Comparison of ENCODE assay signal across 15 cellular contexts in the genomic region with DNA sequence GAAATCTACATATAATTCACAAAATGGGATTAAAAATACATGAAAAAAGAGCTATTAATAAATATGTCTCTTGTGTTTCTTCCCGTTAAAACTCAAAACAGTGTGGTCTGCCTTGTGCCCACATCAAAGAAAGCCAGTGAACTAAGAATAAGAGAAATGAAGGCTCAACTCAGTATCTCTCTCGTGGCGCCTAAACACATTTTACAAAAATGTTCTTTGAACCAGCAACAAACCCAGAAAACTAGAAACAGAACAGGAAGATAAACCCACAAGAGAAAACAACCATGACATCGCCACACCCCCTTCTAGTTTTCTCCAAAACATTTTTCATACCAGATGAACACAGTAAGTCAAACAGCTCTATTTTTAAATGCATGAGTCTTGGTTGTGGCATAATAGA.
DNase-seq lines count a peak whose midpoint lies in the region; ATAC-seq lines count a peak whose summit lies in the region.
"Had no signal": no experiment of that assay in that cellular context is flagged by ENCODE, and none has a peak within 500 bp of the region (broad histone marks: within the 10 kb centered on the region; RNA-seq: fewer than 3 reads in every experiment).

No MANE protein-coding gene starts in this region.

- peaks cover 11% of the 10 kb centered on the region for H3K27me3 Mint-ChIP-seq in activated naive CD4-positive, alpha-beta T cell treated with anti-CD3 and anti-CD28 coated beads, Interleukin-2, amount 10 ng/mL, durations not matched to agents 7 days and 5 days
- peaks cover 8% of the 10 kb centered on the region for H3K27me3 Mint-ChIP-seq in stimulated activated memory B cell treated with anti-CD40 and anti-IgM and Interleukin-4, amounts not matched to agents 10 μg/mL and 1 μg/mL and 100 μg/mL, for 72 hours

- peak overlapping the region; percentile 60 for H3K27ac Mint-ChIP-seq in activated naive CD4-positive, alpha-beta T cell treated with anti-CD3 and anti-CD28 coated beads, Interleukin-2, amount 10 ng/mL, durations not matched to agents 7 days and 5 days
- H3K27ac Mint-ChIP-seq in stimulated activated memory B cell treated with anti-CD40 and anti-IgM and Interleukin-4, amounts not matched to agents 10 μg/mL and 1 μg/mL and 100 μg/mL, for 72 hours: no peak overlapping the region

- peak; percentile 60 for DNase-seq in activated naive CD4-positive, alpha-beta T cell treated with anti-CD3 and anti-CD28 coated beads, Interleukin-2, amount 10 ng/mL, durations not matched to agents 7 days and 5 days
- DNase-seq in activated naive CD4-positive, alpha-beta T cell treated with anti-CD3 and anti-CD28 coated beads, Interleukin-2, amount 50 U/mL, for 16 hours: no peak
- peak; percentile 83 for DNase-seq in Jurkat, Clone E6-1 (ENCODE audit: low read depth, low spot score)
- DNase-seq: activated gamma-delta T cell; IMR-90; left cardiac atrium; NCI-H1105 treated with DMSO at 0.1 percent for 48 hours; NCI-H446 treated with DMSO at 0.1 percent for 48 hours; stimulated activated CD4-positive, alpha-beta T cell treated with anti-CD3 and anti-CD28 coated beads, Interleukin-2, amount 100 ng/mL, for 24 hours had no signal

- no peaks in the 10 kb centered on the region for H3K9me3 Mint-ChIP-seq in activated naive CD4-positive, alpha-beta T cell treated with anti-CD3 and anti-CD28 coated beads, Interleukin-2, amount 10 ng/mL, durations not matched to agents 7 days and 5 days
- H3K9me3 Mint-ChIP-seq in stimulated activated memory B cell treated with anti-CD40 and anti-IgM and Interleukin-4, amounts not matched to agents 10 μg/mL and 1 μg/mL and 100 μg/mL, for 72 hours: no peaks in the 10 kb centered on the region

- no peaks in the 10 kb centered on the region for H3K36me3 Mint-ChIP-seq in activated naive CD4-positive, alpha-beta T cell treated with anti-CD3 and anti-CD28 coated beads, Interleukin-2, amount 10 ng/mL, durations not matched to agents 7 days and 5 days
- H3K36me3 Mint-ChIP-seq in stimulated activated memory B cell treated with anti-CD40 and anti-IgM and Interleukin-4, amounts not matched to agents 10 μg/mL and 1 μg/mL and 100 μg/mL, for 72 hours: no peaks in the 10 kb centered on the region

- H3K4me3 ChIP-seq in Jurkat, Clone E6-1 (ENCODE audit: low read length): no peak overlapping the region
- H3K4me3 ChIP-seq: breast epithelium had no signal

- CTCF ChIA-PET in activated naive CD4-positive, alpha-beta T cell treated with anti-CD3 and anti-CD28 coated beads, Interleukin-2, amount 10 ng/mL, durations not matched to agents 7 days and 5 days (lab: Charles Lee): interaction anchor here (1.9 kb wide), 1 partner anchor 28 kb away, joined by 4 read pairs; no protein-coding TSS in a partner anchor

- ATAC-seq in HG02610 (IDR thresholded peaks at IDR 0.05; ENCODE audit: unreplicated experiment): peak; percentile 77
- peak; percentile 47 for ATAC-seq in stimulated activated memory B cell treated with anti-CD40 and anti-IgM and Interleukin-4, amounts not matched to agents 10 μg/mL and 1 μg/mL and 100 μg/mL, for 72 hours
- ATAC-seq in GM18498 (IDR thresholded peaks at IDR 0.05; ENCODE audit: unreplicated experiment): no peak
- ATAC-seq in HG02840 (IDR thresholded peaks at IDR 0.05; ENCODE audit: low FRiP score, unreplicated experiment): no peak
- ATAC-seq in HG03135 (IDR thresholded peaks at IDR 0.05; ENCODE audit: unreplicated experiment): no peak
- ATAC-seq: left cardiac atrium had no signal

- no peak overlapping the region for H3K4me3 Mint-ChIP-seq in activated naive CD4-positive, alpha-beta T cell treated with anti-CD3 and anti-CD28 coated beads, Interleukin-2, amount 10 ng/mL, durations not matched to agents 7 days and 5 days
- no peak overlapping the region for H3K4me3 Mint-ChIP-seq in stimulated activated memory B cell treated with anti-CD40 and anti-IgM and Interleukin-4, amounts not matched to agents 10 μg/mL and 1 μg/mL and 100 μg/mL, for 72 hours

- H3K4me1 Mint-ChIP-seq in activated naive CD4-positive, alpha-beta T cell treated with anti-CD3 and anti-CD28 coated beads, Interleukin-2, amount 10 ng/mL, durations not matched to agents 7 days and 5 days: peaks cover 22% of the 10 kb centered on the region
- H3K4me1 Mint-ChIP-seq in stimulated activated memory B cell treated with anti-CD40 and anti-IgM and Interleukin-4, amounts not matched to agents 10 μg/mL and 1 μg/mL and 100 μg/mL, for 72 hours: peaks cover 10% of the 10 kb centered on the region

Comparison
In these comparisons a context has a peak if more than half of its experiments do, and no peak if none do; other contexts are left out.
1. ATAC-seq: peak in HG02610 (single experiment) and stimulated activated memory B cell treated with anti-CD40 and anti-IgM and Interleukin-4, amounts not matched to agents 10 μg/mL and 1 μg/mL and 100 μg/mL, for 72 hours (single experiment); none in GM18498 (single experiment), HG02840 (single experiment) and HG03135 (single experiment).